In genomic region chr3:31531992-31532586, GRCh38 we compare ENCODE assay signal across 1 cellular context.
TF ChIP-seq lines count a peak whose summit lies in the region.

No MANE protein-coding gene starts in this region.

TF ChIP-seq in K562, 482 proteins besides CTCF, POLR2A, EP300 and RAD21 (continued from another document and continues in another):
- TF ChIP-seq ATF6 (CRISPR knock-in tag; IDR thresholded peaks at IDR 0.05) (peak; percentile 89; the same call in 1 of the 2 replicates), TOE1 (IDR thresholded peaks at IDR 0.05; ENCODE audit: borderline replicate concordance) (peak; percentile 93), TOE1 (CRISPR knock-in tag; IDR thresholded peaks at IDR 0.05; ENCODE audit: borderline replicate concordance, low read depth) (no peak), ZZZ3 (IDR thresholded peaks at IDR 0.05) (no peak), ZNF512 (tag; IDR thresholded peaks at IDR 0.05) (no peak), MITF (IDR thresholded peaks at IDR 0.05) (no peak), HDAC1 (IDR thresholded peaks at IDR 0.05) (peak in 1 of 2 experiments; percentile 85; a peak in 2 of 4 replicates), RNF219 (CRISPR knock-in tag; IDR thresholded peaks at IDR 0.05) (no peak), ZNF79 (CRISPR knock-in tag; IDR thresholded peaks at IDR 0.05; ENCODE audit: low read depth) (no peak; the same call in 1 of the 2 replicates), E4F1 (CRISPR knock-in tag; IDR thresholded peaks at IDR 0.05; ENCODE audit: borderline replicate concordance) (no peak; the same call in 1 of the 2 replicates), ZHX1 (conservative IDR thresholded peaks at IDR 0.05; ENCODE audit: low read length) (no peak), FOXJ3 (CRISPR knock-in tag; IDR thresholded peaks at IDR 0.05) (no peak), AFF4 (CRISPR knock-in tag; IDR thresholded peaks at IDR 0.05) (peak; percentile 94), ZNF324 (CRISPR knock-in tag; IDR thresholded peaks at IDR 0.05) (0 out of 2 replicates have a peak, but pooled peaks have one; percentile 43), ZNF277 (CRISPR knock-in tag; IDR thresholded peaks at IDR 0.05; ENCODE audit: borderline replicate concordance) (no peak), TAF15 (IDR thresholded peaks at IDR 0.05; ENCODE audit: low read depth, low read length) (no peak), ZNF395 (CRISPR knock-in tag; IDR thresholded peaks at IDR 0.05) (no peak), ZEB2 (IDR thresholded peaks at IDR 0.05) (no peak; the same call in 1 of the 2 replicates), EZH2 (IDR thresholded peaks at IDR 0.05; ENCODE audit: borderline replicate concordance, low read depth, low read length) (no peak), ZNF124 (CRISPR knock-in tag; IDR thresholded peaks at IDR 0.05) (0 out of 2 replicates have a peak, but pooled peaks have one; percentile 50), CREB3 (tag; conservative IDR thresholded peaks at IDR 0.05; ENCODE audit: low read depth) (no peak), ZNF655 (CRISPR knock-in tag; IDR thresholded peaks at IDR 0.05) (no peak), NR1H2 (CRISPR knock-in tag; IDR thresholded peaks at IDR 0.05) (peak; percentile 75; the same call in 1 of the 2 replicates), HBP1 (CRISPR knock-in tag; IDR thresholded peaks at IDR 0.05) (0 out of 2 replicates have a peak, but pooled peaks have one; percentile 53)
